In genomic region chr11:93662177-93662575, GRCh38 we compare ENCODE assay signal across 8 cellular contexts. TPM values are rescaled to one million over a fixed set of nuclear protein-coding genes. Genes with fewer than 3 reads are reported as not detected.
A peak's percentile ranks its signal among the peaks of the same experiment; 100 is the strongest.
DNase-seq lines count a peak whose midpoint lies in the region; ATAC-seq and TF ChIP-seq lines count a peak whose summit lies in the region.

No MANE protein-coding gene starts in this region.

- peak overlapping the region; percentile 67 for H3K27ac ChIP-seq in rectal smooth muscle tissue (ENCODE audit: low read depth, low read length)

- peak; percentile 20 for ATAC-seq in GM21825 (IDR thresholded peaks at IDR 0.05; ENCODE audit: unreplicated experiment)

- H3K27me3 ChIP-seq in rectal smooth muscle tissue (ENCODE audit: control insufficient read depth, insufficient read depth, low read length) = no peaks in the 10 kb centered on the region

- no peak for DNase-seq in GM12864 (ENCODE audit: low read depth)
- DNase-seq in OCI-M1 (lab: John Stamatoyannopoulos, UW) = peak; percentile 78
- DNase-seq in epithelial cell of proximal tubule (ENCODE audit: low read depth) = no peak
- DNase-seq in H4 (ENCODE audit: low spot score) = no peak
- DNase-seq in activated CD8-positive, alpha-beta memory T cell treated with anti-CD3 and anti-CD28 coated beads, Interleukin-2, amount 50 U/mL, for 48 hours = no peak
- no peak for DNase-seq in iPS-NIHi7 (ENCODE audit: extremely low spot score)

- peaks cover 4% of the 10 kb centered on the region for H3K4me1 ChIP-seq in rectal smooth muscle tissue (ENCODE audit: control insufficient read depth, insufficient read depth, low read length)

- no peaks in the 10 kb centered on the region for H3K36me3 ChIP-seq in rectal smooth muscle tissue (ENCODE audit: control insufficient read depth, insufficient read depth, low read length)

- peak overlapping the region; percentile 71 for H3K9ac ChIP-seq in rectal smooth muscle tissue (ENCODE audit: low read length)

- peak overlapping the region; percentile 93 for H3K4me3 ChIP-seq in GM12864 (ENCODE audit: low read depth, low read length)
- peak overlapping the region; percentile 99 for H3K4me3 ChIP-seq in epithelial cell of proximal tubule (ENCODE audit: low read depth, low read length)
- peak overlapping the region; percentile 96 for H3K4me3 ChIP-seq in rectal smooth muscle tissue (ENCODE audit: low read length)

- TF ChIP-seq CTCF in GM12864 (IDR thresholded peaks at IDR 0.05; ENCODE audit: low read depth, low read length, missing control alignments) = no peak
- no peak for TF ChIP-seq CTCF in epithelial cell of proximal tubule (conservative IDR thresholded peaks at IDR 0.05; ENCODE audit: low read depth, low read length)

RNA-seq across cellular contexts. Expression of gene CEP295, which starts 0.7 kb away (rescaled TPM):
- total RNA-seq in epithelial cell of proximal tubule = 16.9 and 20.4 TPM in 2 replicates
- total RNA-seq in H4 (2014; rRNA removed; shearing (Covaris generic)) = 6.9 and 12.9 TPM in 2 replicates
